15 cellular contexts compared by ENCODE assay signal in the genomic region with DNA sequence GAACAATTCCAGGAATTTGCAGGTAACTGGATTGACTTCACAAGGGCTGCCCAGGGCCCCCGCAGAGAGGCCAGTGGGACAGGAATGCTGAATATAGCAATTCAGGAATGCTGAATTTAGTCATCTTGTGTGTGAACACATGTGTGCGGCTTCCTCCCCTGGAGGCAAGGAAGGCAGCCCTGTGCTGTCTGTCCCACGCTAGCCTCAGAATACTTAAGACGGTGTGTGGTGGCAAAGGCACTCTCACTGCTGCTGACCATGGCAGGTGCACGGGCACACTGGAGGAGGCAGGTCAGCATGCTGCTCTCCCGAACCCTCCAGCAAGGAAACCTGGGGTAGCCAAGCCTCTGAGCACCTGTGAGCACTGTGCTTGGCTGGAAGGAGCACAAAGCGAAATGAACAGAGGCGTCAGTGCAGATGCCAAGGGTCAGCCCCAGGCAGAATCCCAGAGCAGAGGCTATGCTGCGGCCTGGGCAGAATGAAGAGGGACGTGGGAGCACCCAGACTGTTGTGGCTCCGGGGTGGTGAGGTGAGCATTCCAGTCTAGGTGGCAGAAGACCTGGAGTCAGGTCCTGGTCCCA. TPM values are rescaled to one million over a fixed set of nuclear protein-coding genes. Genes with fewer than 3 reads are reported as not detected.
DNase-seq lines count a peak whose midpoint lies in the region; ATAC-seq and TF ChIP-seq lines count a peak whose summit lies in the region.
"Had no signal": no experiment of that assay in that cellular context is flagged by ENCODE, and none has a peak within 500 bp of the region (broad histone marks: within the 10 kb centered on the region; RNA-seq: fewer than 3 reads in every experiment).

No MANE protein-coding gene starts in this region.

- no peak for TF ChIP-seq CTCF in sigmoid colon (IDR thresholded peaks at IDR 0.05)

- H3K27me3 ChIP-seq in H7 (ENCODE audit: control insufficient read depth, insufficient read depth, low read length) (peaks cover 28% of the 10 kb centered on the region), sigmoid colon (no peaks in the 10 kb centered on the region)
- H3K27me3 ChIP-seq: tibial nerve had no signal

- H3K36me3 ChIP-seq in H7 (replicated peaks; ENCODE audit: control insufficient read depth, insufficient read depth, low read length) (no peaks in the 10 kb centered on the region), sigmoid colon (no peaks in the 10 kb centered on the region)
- H3K36me3 ChIP-seq: brain microvascular endothelial cell, tibial nerve had no signal

- no peak for TF ChIP-seq EP300 in sigmoid colon (IDR thresholded peaks at IDR 0.05)

- TF ChIP-seq POLR2A in sigmoid colon (IDR thresholded peaks at IDR 0.05), result no peak

- H3K4me3 ChIP-seq in H7 (ENCODE audit: insufficient read depth, low read depth, low read length) (no peak overlapping the region), sigmoid colon (no peak overlapping the region)
- H3K4me3 ChIP-seq: tibial nerve had no signal

- no peak for ATAC-seq in HG02763 (IDR thresholded peaks at IDR 0.05; ENCODE audit: unreplicated experiment)
- ATAC-seq: stimulated activated memory B cell treated with anti-CD40 and anti-IgM and Interleukin-4, amounts not matched to agents 10 μg/mL and 1 μg/mL and 100 μg/mL, for 72 hours had no signal

- H3K27ac ChIP-seq in sigmoid colon, result peak overlapping the region in 1 of 4 donors; percentile 78
- H3K27ac ChIP-seq: brain microvascular endothelial cell, C4-2B, tibial nerve had no signal

- 94 to 96% methylated on average over 11 of the region's 11 CpGs for WGBS in sigmoid colon, 2 donors

- DNase-seq in H7 (peak; percentile 53), astrocyte of the hippocampus (ENCODE audit: low read depth, low spot score) (peak; percentile 22), kidney tubule cell (ENCODE audit: low spot score) (peak; percentile 69), sigmoid colon (peak; percentile 38), activated gamma-delta T cell treated with Interleukin-2 at 50 U/mL for 16 hours (no peak), NOMO-1 (lab: John Stamatoyannopoulos, UW; ENCODE audit: unreplicated experiment in 2 of 2) (no peak)
- DNase-seq: activated CD4-positive, CD25-positive, alpha-beta regulatory T cell treated with anti-CD3 and anti-CD28 coated beads, Interleukin-2, amount 50 U/mL, for 72 hours; activated naive CD4-positive, alpha-beta T cell treated with anti-CD3 and anti-CD28 coated beads for 36 hours; brain microvascular endothelial cell; DMS53; NCI-H146 had no signal

- intact Hi-C loops in sigmoid colon (cut with DNase I), result no loop called here

- no peaks in the 10 kb centered on the region for H3K9me3 ChIP-seq in sigmoid colon
- H3K9me3 ChIP-seq: tibial nerve had no signal

- H3K4me1 ChIP-seq in sigmoid colon, result peaks cover 0 to 37% (median 21%) of the 10 kb centered on the region in 4 donors

RNA-seq across cellular contexts. Expression of a gene that starts 2.7 kb away (rescaled TPM):
- 18.0 and 24.4 TPM in 2 replicates for total RNA-seq in H7 (2014; rRNA removed; shearing (Covaris generic))
- total RNA-seq in sigmoid colon, result 10 to 100 TPM; 22.8 to 27.6 (median 24.9) TPM
- polyA plus RNA-seq in sigmoid colon, result 1 to 10 TPM in 1 of 3 donors, under 1 TPM in 2; under 0.01 to 2.6 (median 0.46) TPM

Comparison
In these comparisons a context has a peak if more than half of its experiments do, and no peak if none do; other contexts are left out.
1. DNase-seq: peak in H7 (single experiment), astrocyte of the hippocampus (single experiment), kidney tubule cell (single experiment) and sigmoid colon (single experiment); none in activated gamma-delta T cell treated with Interleukin-2 at 50 U/mL for 16 hours (single experiment) and NOMO-1 (0 of 2).